In the genomic region with DNA sequence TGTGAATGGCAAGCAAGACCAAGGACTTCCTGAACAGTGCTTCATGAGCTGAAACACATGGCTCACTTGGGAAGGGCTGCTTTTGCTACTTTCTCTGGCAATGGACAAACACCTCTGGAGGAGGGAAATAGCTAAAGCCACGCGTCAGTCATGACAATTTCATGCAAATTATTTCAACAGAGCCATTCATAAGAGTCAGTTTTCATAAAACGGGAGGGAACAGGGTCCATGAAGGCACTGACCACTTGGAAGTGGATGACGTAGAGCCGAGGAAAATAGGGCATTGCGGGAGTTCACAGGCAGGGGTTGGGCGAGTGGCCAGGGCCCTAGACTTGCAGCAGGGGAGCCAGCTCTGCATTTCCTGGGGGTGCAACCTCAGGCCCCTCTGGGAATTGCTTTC, we compare ENCODE assay signal across 22 cellular contexts.
"Had no signal": no experiment of that assay in that cellular context is flagged by ENCODE, and none has a peak within 500 bp of the region (broad histone marks: within the 10 kb centered on the region; RNA-seq: fewer than 3 reads in every experiment).

No MANE protein-coding gene starts in this region.

- H3K27me3 ChIP-seq: esophagus muscularis mucosa, gastrocnemius medialis, heart right ventricle, right lobe of liver, suprapubic skin, thyroid gland, upper lobe of left lung, uterus had no signal

- H3K36me3 ChIP-seq: gastrocnemius medialis, neutrophil, right lobe of liver, suprapubic skin, thyroid gland, upper lobe of left lung, uterus had no signal

- ATAC-seq: effector memory CD8-positive, alpha-beta T cell; gastrocnemius medialis; naive thymus-derived CD4-positive, alpha-beta T cell; right lobe of liver; stimulated activated effector memory CD8-positive, alpha-beta T cell treated with anti-CD3 and anti-CD28 coated beads, Interleukin-12 subunit alpha, Interleukin-12 subunit beta, amount 100 ng/mL, for 72 hours; stimulated activated naive CD8-positive, alpha-beta T cell treated with anti-CD3 and anti-CD28 coated beads, Interleukin-15, Interleukin-2, amounts not matched to agents 100 U/mL and 50 U/mL, for 24 hours had no signal

- H3K4me1 ChIP-seq: esophagus muscularis mucosa, gastrocnemius medialis, heart right ventricle, right lobe of liver, suprapubic skin, thyroid gland, uterus had no signal

- DNase-seq: cerebellar nuclear complex; effector memory CD8-positive, alpha-beta T cell; gastrocnemius medialis; heart right ventricle; hypothalamus; mesendoderm; naive thymus-derived CD4-positive, alpha-beta T cell; nephron progenitor cell; right lobe of liver; stimulated activated CD4-positive, alpha-beta T cell treated with anti-CD3 and anti-CD28 coated beads, Interleukin-4, amount 100 ng/mL, for 1 hour; stimulated activated CD8-positive, alpha-beta memory T cell treated with anti-CD3 and anti-CD28 coated beads, Interleukin-4, amount 100 ng/mL, for 48 hours; stimulated activated naive CD8-positive, alpha-beta T cell treated with anti-CD3 and anti-CD28 coated beads, Interleukin-15, Interleukin-2, amounts not matched to agents 100 U/mL and 50 U/mL, for 24 hours; thyroid gland; upper lobe of left lung; uterus had no signal

- FAIRE-seq: colon, islet of Langerhans had no signal

- H3K4me3 ChIP-seq: esophagus muscularis mucosa, gastrocnemius medialis, heart right ventricle, right lobe of liver, suprapubic skin, thyroid gland, upper lobe of left lung, uterus had no signal

- H3K27ac ChIP-seq: epithelial cell of prostate, esophagus muscularis mucosa, gastrocnemius medialis, heart right ventricle, neutrophil, right lobe of liver, suprapubic skin, thyroid gland, upper lobe of left lung, uterus had no signal

- H3K9me3 ChIP-seq: esophagus muscularis mucosa, gastrocnemius medialis, heart right ventricle, neutrophil, right lobe of liver, suprapubic skin, thyroid gland, upper lobe of left lung, uterus had no signal
